Comparison of ENCODE assay signal across 6 cellular contexts in the genomic region with DNA sequence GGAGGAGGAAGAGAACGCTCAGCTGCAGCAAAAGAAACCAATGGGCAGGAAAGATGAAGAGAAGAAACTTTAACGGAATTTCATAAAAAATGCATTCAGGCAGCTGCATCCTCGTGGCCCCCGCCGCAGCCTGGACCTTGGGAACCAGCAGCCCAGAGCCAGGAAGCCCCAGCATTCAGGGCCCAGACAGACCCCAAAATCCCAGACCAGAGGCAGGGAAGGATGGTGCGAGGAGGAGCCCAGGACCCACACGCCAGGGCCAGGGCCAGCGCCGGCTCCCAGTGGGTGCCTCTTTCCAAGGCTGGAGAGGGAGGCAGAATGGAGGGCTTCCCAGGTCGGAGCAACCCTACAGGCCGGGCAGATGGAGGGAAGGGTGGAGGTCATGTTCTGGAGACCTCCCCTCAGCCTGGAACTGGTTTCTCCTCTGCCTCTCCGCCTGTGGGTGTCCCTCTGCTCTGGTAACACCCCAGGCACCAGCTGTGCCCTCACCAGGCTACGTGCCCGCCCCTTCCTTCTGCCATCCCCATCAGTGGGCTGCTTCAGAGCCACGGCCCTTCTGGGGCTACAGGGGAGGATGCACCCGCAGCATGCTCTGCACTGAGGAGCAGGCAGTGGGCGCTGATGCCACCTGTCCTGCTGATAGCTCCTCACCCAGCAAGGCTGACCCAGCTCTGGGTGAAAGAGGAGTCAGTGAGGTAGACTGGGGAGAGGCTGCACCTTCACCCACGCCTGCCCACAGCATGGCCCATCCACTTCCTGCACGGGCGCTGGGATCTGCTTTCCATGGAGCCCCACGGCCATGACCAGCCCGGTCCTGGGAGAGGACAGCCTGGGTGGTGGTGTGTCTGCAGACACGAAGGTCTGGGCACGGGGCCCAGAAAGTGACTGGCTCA. TPM values are rescaled to one million over a fixed set of nuclear protein-coding genes. Genes with fewer than 3 reads are reported as not detected.
DNase-seq lines count a peak whose midpoint lies in the region; ATAC-seq and TF ChIP-seq lines count a peak whose summit lies in the region.

No MANE protein-coding gene starts in this region.

- H3K9me3 ChIP-seq in CD8-positive, alpha-beta T cell (ENCODE audit: low read length): no peaks in the 10 kb centered on the region
- H3K9me3 ChIP-seq in Panc1 (ENCODE audit: control insufficient read depth, insufficient read depth, low read depth, low read length): no peaks in the 10 kb centered on the region

- H3K4me3 Mint-ChIP-seq in CD8-positive, alpha-beta T cell: peak overlapping the region; percentile 81
- peak overlapping the region; percentile 86 for H3K4me3 Mint-ChIP-seq in stimulated activated naive CD8-positive, alpha-beta T cell treated with anti-CD3 and anti-CD28 coated beads, Interleukin-15, Interleukin-2, amounts not matched to agents 100 ng/mL and 50 ng/mL, for 24 hours

- BruUV-seq in Panc1 (replicated peaks; lab: Mats Ljungman, UMichigan): no TSS peak

- peaks cover 15% of the 10 kb centered on the region for H3K36me3 Mint-ChIP-seq in CD8-positive, alpha-beta T cell
- peaks cover 33% of the 10 kb centered on the region for H3K36me3 Mint-ChIP-seq in stimulated activated naive CD8-positive, alpha-beta T cell treated with anti-CD3 and anti-CD28 coated beads, Interleukin-15, Interleukin-2, amounts not matched to agents 100 ng/mL and 50 ng/mL, for 24 hours (ENCODE audit: low read depth)

- TF ChIP-seq CTCF in CD8-positive, alpha-beta T cell (IDR thresholded peaks at IDR 0.05): no peak
- TF ChIP-seq CTCF in Panc1 (IDR thresholded peaks at IDR 0.05) (no peak), fibroblast of the aortic adventitia (IDR thresholded peaks at IDR 0.05; ENCODE audit: insufficient read depth, low read length) (no peak)

- no peak for ATAC-seq in CD8-positive, alpha-beta T cell
- ATAC-seq in Panc1: no peak
- ATAC-seq in HG02610 (IDR thresholded peaks at IDR 0.05; ENCODE audit: unreplicated experiment): no peak

- no peak for DNase-seq in CD8-positive, alpha-beta T cell
- DNase-seq in Panc1 (ENCODE audit: low read depth, low spot score) (no peak), fibroblast of the aortic adventitia (ENCODE audit: low read depth) (no peak), NCI-H510A treated with DMSO at 0.1 percent for 48 hours (lab: John Stamatoyannopoulos, UW) (no peak)

- H3K27me3 ChIP-seq in CD8-positive, alpha-beta T cell (ENCODE audit: insufficient read depth, low read length): no peaks in the 10 kb centered on the region
- no peaks in the 10 kb centered on the region for H3K27me3 ChIP-seq in Panc1 (ENCODE audit: control insufficient read depth, insufficient read depth, low read length)

- H3K9me3 Mint-ChIP-seq in CD8-positive, alpha-beta T cell: no peaks in the 10 kb centered on the region
- H3K9me3 Mint-ChIP-seq in stimulated activated naive CD8-positive, alpha-beta T cell treated with anti-CD3 and anti-CD28 coated beads, Interleukin-15, Interleukin-2, amounts not matched to agents 100 ng/mL and 50 ng/mL, for 24 hours: no peaks in the 10 kb centered on the region

- H3K4me1 Mint-ChIP-seq in CD8-positive, alpha-beta T cell (ENCODE audit: low read depth): peaks cover 25% of the 10 kb centered on the region
- peaks cover 45% of the 10 kb centered on the region for H3K4me1 Mint-ChIP-seq in stimulated activated naive CD8-positive, alpha-beta T cell treated with anti-CD3 and anti-CD28 coated beads, Interleukin-15, Interleukin-2, amounts not matched to agents 100 ng/mL and 50 ng/mL, for 24 hours (ENCODE audit: low read depth)

- intact Hi-C loops in CD8-positive, alpha-beta T cell (cut with DNase I, micrococcal nuclease): loop anchor here (1.0 to 2.0 kb wide), 8 partner anchors 11 to 395 kb away; a partner anchor contains a TSS
- intact Hi-C loops in Panc1 (cut with micrococcal nuclease; ENCODE audit: unreplicated experiment): no loop called here

- CTCF ChIA-PET in CD8-positive, alpha-beta T cell (lab: Charles Lee): interaction anchor here (0.6 to 3.9 kb wide), 8 partner anchors 11 to 588 kb away, joined by 3 to 45 read pairs (median 4); a partner anchor contains a TSS
- CTCF ChIA-PET in Panc1 (lab: Charles Lee): interaction anchor here (1.2 to 2.3 kb wide), 2 partner anchors 10 to 13 kb away, joined by 5 to 8 read pairs; no protein-coding TSS in a partner anchor

- no peaks in the 10 kb centered on the region for H3K36me3 ChIP-seq in CD8-positive, alpha-beta T cell (ENCODE audit: insufficient read depth, low read length)
- H3K36me3 ChIP-seq in Panc1 (ENCODE audit: control insufficient read depth, insufficient read depth, low read length): no peaks in the 10 kb centered on the region

- H3K4me3 ChIP-seq in CD8-positive, alpha-beta T cell (ENCODE audit: low read depth, low read length): peak overlapping the region; percentile 93
- peak overlapping the region; percentile 81 to 86 for H3K4me3 ChIP-seq in Panc1 (ENCODE audit: low read depth in 2 of 2, low read length in 2 of 2)
- H3K4me3 ChIP-seq in fibroblast of the aortic adventitia (ENCODE audit: low read depth, low read length): peak overlapping the region; percentile 80

- peak overlapping the region; percentile 84 for H3K27ac Mint-ChIP-seq in CD8-positive, alpha-beta T cell
- peak overlapping the region; percentile 86 for H3K27ac Mint-ChIP-seq in stimulated activated naive CD8-positive, alpha-beta T cell treated with anti-CD3 and anti-CD28 coated beads, Interleukin-15, Interleukin-2, amounts not matched to agents 100 ng/mL and 50 ng/mL, for 24 hours

- POLR2A ChIA-PET in CD8-positive, alpha-beta T cell (lab: Charles Lee): interaction anchor here (0.9 to 3.7 kb wide), 5 partner anchors 11 to 163 kb away, joined by 3 to 71 read pairs (median 5); a partner anchor contains a TSS
- POLR2A ChIA-PET in Panc1 (lab: Charles Lee): no interaction called here

- peak overlapping the region; percentile 82 for H3K27ac ChIP-seq in CD8-positive, alpha-beta T cell (ENCODE audit: low read depth, low read length)
- H3K27ac ChIP-seq in Panc1 (ENCODE audit: low read length): peak overlapping the region; percentile 78

- H3K27me3 Mint-ChIP-seq in CD8-positive, alpha-beta T cell (ENCODE audit: low read depth): no peaks in the 10 kb centered on the region
- H3K27me3 Mint-ChIP-seq in stimulated activated naive CD8-positive, alpha-beta T cell treated with anti-CD3 and anti-CD28 coated beads, Interleukin-15, Interleukin-2, amounts not matched to agents 100 ng/mL and 50 ng/mL, for 24 hours: no peaks in the 10 kb centered on the region

- in situ Hi-C loops in Panc1 (cut with HindIII; ENCODE audit: low pct_unique_long_range_greater_than_20kb, low sequenced_read_pairs): no loop called here

- H3K4me1 ChIP-seq in CD8-positive, alpha-beta T cell (ENCODE audit: insufficient read depth, low read length): peaks cover 18% of the 10 kb centered on the region
- H3K4me1 ChIP-seq in Panc1 (ENCODE audit: control insufficient read depth, insufficient read depth, low read length): peaks cover 33% of the 10 kb centered on the region

RNA-seq across cellular contexts. Expression of a gene that starts 1.2 kb away (rescaled TPM):
- total RNA-seq in CD8-positive, alpha-beta T cell: 10 to 100 TPM; 30.9 to 32.7 TPM
- total RNA-seq in Panc1 (2021; ENCODE audit: unreplicated experiment) (34.4 TPM), fibroblast of the aortic adventitia (ENCODE audit: low replicate concordance) (3.8 and 9.9 TPM in 2 replicates)
- 40.5 TPM for polyA plus RNA-seq in Panc1 (2012; ENCODE audit: insufficient read length)

RNA-seq across cellular contexts. Expression of a gene that starts 10.5 kb away (rescaled TPM):
- total RNA-seq in CD8-positive, alpha-beta T cell: 10 to 100 TPM; 42.0 to 43.9 TPM
- 85.0 TPM for total RNA-seq in Panc1 (2021; ENCODE audit: unreplicated experiment)
- polyA plus RNA-seq in Panc1 (2012; ENCODE audit: insufficient read length): 78.8 TPM
- total RNA-seq in fibroblast of the aortic adventitia (ENCODE audit: low replicate concordance): 31.0 and 83.6 TPM in 2 replicates

RNA-seq across cellular contexts. Expression of a gene that starts 10.8 kb away (rescaled TPM):
- total RNA-seq in CD8-positive, alpha-beta T cell: 100 to 1,000 TPM; 103 to 107 TPM
- total RNA-seq in Panc1 (2021; ENCODE audit: unreplicated experiment): 61.6 TPM
- 52.5 TPM for polyA plus RNA-seq in Panc1 (2012; ENCODE audit: insufficient read length)
- total RNA-seq in fibroblast of the aortic adventitia (ENCODE audit: low replicate concordance): 8.7 and 14.0 TPM in 2 replicates

RNA-seq across cellular contexts. Expression of a gene that starts 17.0 kb away (rescaled TPM):
- 10 to 100 TPM; 14.4 to 14.8 TPM for total RNA-seq in CD8-positive, alpha-beta T cell
- total RNA-seq in Panc1 (2021; ENCODE audit: unreplicated experiment) (29.0 TPM), fibroblast of the aortic adventitia (ENCODE audit: low replicate concordance) (8.7 and 11.0 TPM in 2 replicates)
- 18.9 TPM for polyA plus RNA-seq in Panc1 (2012; ENCODE audit: insufficient read length)
